11 cellular contexts compared by ENCODE assay signal in genomic region chr17:61065263-61065773, GRCh38.
DNase-seq lines count a peak whose midpoint lies in the region; ATAC-seq and TF ChIP-seq lines count a peak whose summit lies in the region.
"Had no signal": no experiment of that assay in that cellular context is flagged by ENCODE, and none has a peak within 500 bp of the region (broad histone marks: within the 10 kb centered on the region; RNA-seq: fewer than 3 reads in every experiment).

No MANE protein-coding gene starts in this region.

- peaks cover 11% of the 10 kb centered on the region for H3K9me3 Mint-ChIP-seq in Caco-2 (ENCODE audit: unreplicated experiment)
- no peaks in the 10 kb centered on the region for H3K9me3 Mint-ChIP-seq in stimulated activated memory B cell treated with anti-CD40 and anti-IgM and Interleukin-4, amounts not matched to agents 10 μg/mL and 1 μg/mL and 100 μg/mL, for 72 hours
- H3K9me3 Mint-ChIP-seq: activated naive CD8-positive, alpha-beta T cell treated with anti-CD3 and anti-CD28 coated beads, Interleukin-2, amount 50 U/mL, for 24 hours had no signal

- intact Hi-C loops in Caco-2 (cut with micrococcal nuclease; ENCODE audit: unreplicated experiment), result no loop called here
- intact Hi-C loops in mucosa of descending colon (cut with DNase I, micrococcal nuclease), result no loop called here

- POLR2A ChIA-PET in Caco-2 (lab: Charles Lee), result interaction anchor here (1.0 kb wide), 1 partner anchor 466 kb away, joined by 7 read pairs; the partner anchor contains the start of gene PPM1D

- H3K4me3 ChIP-seq in Caco-2 (ENCODE audit: low read depth, low read length) (no peak overlapping the region), choroid plexus epithelial cell (ENCODE audit: low read depth, low read length) (no peak overlapping the region), mucosa of descending colon (no peak overlapping the region)

- H3K36me3 ChIP-seq in Caco-2 (ENCODE audit: control insufficient read depth, insufficient read depth, low read length) (no peaks in the 10 kb centered on the region; the same call in 1 of the 2 replicates), mucosa of descending colon (ENCODE audit: low read depth) (no peaks in the 10 kb centered on the region)

- no peak for TF ChIP-seq CTCF in Caco-2 (IDR thresholded peaks at IDR 0.05; ENCODE audit: insufficient read depth in 1 of 2, low read depth in 1 of 2, low read length in 1 of 2, severe bottlenecking in 1 of 2, unreplicated experiment in 1 of 2)
- TF ChIP-seq CTCF in choroid plexus epithelial cell (conservative IDR thresholded peaks at IDR 0.05; ENCODE audit: low read depth, low read length), result no peak
- no peak for TF ChIP-seq CTCF in mucosa of descending colon (IDR thresholded peaks at IDR 0.05)

- peak; percentile 44 for ATAC-seq in mucosa of descending colon
- ATAC-seq in stimulated activated memory B cell treated with anti-CD40 and anti-IgM and Interleukin-4, amounts not matched to agents 10 μg/mL and 1 μg/mL and 100 μg/mL, for 72 hours, result no peak
- ATAC-seq in GM21786 (IDR thresholded peaks at IDR 0.05; ENCODE audit: unreplicated experiment), result no peak
- ATAC-seq in GM21717 (IDR thresholded peaks at IDR 0.05; ENCODE audit: unreplicated experiment), result no peak
- ATAC-seq: activated naive CD8-positive, alpha-beta T cell treated with anti-CD3 and anti-CD28 coated beads, Interleukin-2, amount 50 U/mL, for 24 hours had no signal

- no peaks in the 10 kb centered on the region for H3K27me3 ChIP-seq in Caco-2 (replicated peaks; ENCODE audit: control insufficient read depth, insufficient read depth, low read length)

- H3K9me3 ChIP-seq in Caco-2 (0 out of 2 replicates have a peak, but pooled peaks cover 6% of the 10 kb centered on the region), mucosa of descending colon (no peaks in the 10 kb centered on the region)

- CTCF ChIA-PET in Caco-2 (lab: Charles Lee), result interaction anchor here (0.7 kb wide), 1 partner anchor 329 kb away, joined by 3 read pairs; no protein-coding TSS in a partner anchor

- peak overlapping the region; percentile 63 for H3K27ac Mint-ChIP-seq in Caco-2 (ENCODE audit: unreplicated experiment)
- H3K27ac Mint-ChIP-seq in stimulated activated memory B cell treated with anti-CD40 and anti-IgM and Interleukin-4, amounts not matched to agents 10 μg/mL and 1 μg/mL and 100 μg/mL, for 72 hours, result no peak overlapping the region
- H3K27ac Mint-ChIP-seq: activated naive CD8-positive, alpha-beta T cell treated with anti-CD3 and anti-CD28 coated beads, Interleukin-2, amount 50 U/mL, for 24 hours had no signal

- H3K4me1 Mint-ChIP-seq in Caco-2 (ENCODE audit: low read depth, unreplicated experiment), result peaks cover 7% of the 10 kb centered on the region
- no peaks in the 10 kb centered on the region for H3K4me1 Mint-ChIP-seq in stimulated activated memory B cell treated with anti-CD40 and anti-IgM and Interleukin-4, amounts not matched to agents 10 μg/mL and 1 μg/mL and 100 μg/mL, for 72 hours

- no TSS peak for BruUV-seq in Caco-2 (replicated peaks; lab: Mats Ljungman, UMichigan)

- H3K27me3 Mint-ChIP-seq in Caco-2 (ENCODE audit: insufficient read depth, unreplicated experiment), result no peaks in the 10 kb centered on the region
- H3K27me3 Mint-ChIP-seq in stimulated activated memory B cell treated with anti-CD40 and anti-IgM and Interleukin-4, amounts not matched to agents 10 μg/mL and 1 μg/mL and 100 μg/mL, for 72 hours, result no peaks in the 10 kb centered on the region
- H3K27me3 Mint-ChIP-seq: activated naive CD8-positive, alpha-beta T cell treated with anti-CD3 and anti-CD28 coated beads, Interleukin-2, amount 50 U/mL, for 24 hours had no signal

- H3K4me3 Mint-ChIP-seq in Caco-2 (ENCODE audit: unreplicated experiment), result peak overlapping the region; percentile 24
- no peak overlapping the region for H3K4me3 Mint-ChIP-seq in stimulated activated memory B cell treated with anti-CD40 and anti-IgM and Interleukin-4, amounts not matched to agents 10 μg/mL and 1 μg/mL and 100 μg/mL, for 72 hours
- H3K4me3 Mint-ChIP-seq: activated naive CD8-positive, alpha-beta T cell treated with anti-CD3 and anti-CD28 coated beads, Interleukin-2, amount 50 U/mL, for 24 hours had no signal

- H3K4me1 ChIP-seq in Caco-2, result peaks cover 22% of the 10 kb centered on the region
- H3K4me1 ChIP-seq in mucosa of descending colon (ENCODE audit: low read depth), result no peaks in the 10 kb centered on the region

- H3K36me3 Mint-ChIP-seq in Caco-2 (ENCODE audit: insufficient read depth, unreplicated experiment), result no peaks in the 10 kb centered on the region
- peaks cover 11% of the 10 kb centered on the region for H3K36me3 Mint-ChIP-seq in stimulated activated memory B cell treated with anti-CD40 and anti-IgM and Interleukin-4, amounts not matched to agents 10 μg/mL and 1 μg/mL and 100 μg/mL, for 72 hours

- DNase-seq in Caco-2, result peak in 1 of 2 experiments; percentile 14
- peak; percentile 62 for DNase-seq in HuH-7 (ENCODE audit: low spot score)
- peak; percentile 63 for DNase-seq in choroid plexus epithelial cell (ENCODE audit: low read depth)
- DNase-seq in mucosa of descending colon, result no peak
- DNase-seq in NCI-H774 (lab: John Stamatoyannopoulos, UW), result no peak
- DNase-seq: activated CD4-positive, alpha-beta T cell treated with anti-CD3 and anti-CD28 coated beads, Interleukin-2, amount 50 U/mL, for 1 hour; activated naive CD8-positive, alpha-beta T cell treated with anti-CD3 and anti-CD28 coated beads, Interleukin-2, amount 50 U/mL, for 24 hours; glutamatergic neuron had no signal

Comparison
In these comparisons a context has a peak if more than half of its experiments do, and no peak if none do; other contexts are left out.
1. DNase-seq: peak in HuH-7 (single experiment) and choroid plexus epithelial cell (single experiment); none in mucosa of descending colon (0 of 3) and NCI-H774 (single experiment).